In genomic region chr19:57946316-57946715, GRCh38 we compare ENCODE assay signal across 1 cellular context.
TF ChIP-seq lines count a peak whose summit lies in the region.

No MANE protein-coding gene starts in this region.

TF ChIP-seq in HepG2, 621 proteins besides CTCF, POLR2A, EP300 and RAD21:
- no peak for TF ChIP-seq ZNF282 (IDR thresholded peaks at IDR 0.05; ENCODE audit: partially characterized antibody)
- TF ChIP-seq TCF7L2 (IDR thresholded peaks at IDR 0.05; ENCODE audit: low read depth, low read length): no peak
- no peak for TF ChIP-seq ZBTB20 (CRISPR knock-in tag; IDR thresholded peaks at IDR 0.05; ENCODE audit: borderline replicate concordance, low read depth)
- TF ChIP-seq MEIS2 (CRISPR knock-in tag; IDR thresholded peaks at IDR 0.05): no peak
- TF ChIP-seq IRF1 (CRISPR knock-in tag; IDR thresholded peaks at IDR 0.05; ENCODE audit: low read depth): no peak
- TF ChIP-seq, protein P1, sequence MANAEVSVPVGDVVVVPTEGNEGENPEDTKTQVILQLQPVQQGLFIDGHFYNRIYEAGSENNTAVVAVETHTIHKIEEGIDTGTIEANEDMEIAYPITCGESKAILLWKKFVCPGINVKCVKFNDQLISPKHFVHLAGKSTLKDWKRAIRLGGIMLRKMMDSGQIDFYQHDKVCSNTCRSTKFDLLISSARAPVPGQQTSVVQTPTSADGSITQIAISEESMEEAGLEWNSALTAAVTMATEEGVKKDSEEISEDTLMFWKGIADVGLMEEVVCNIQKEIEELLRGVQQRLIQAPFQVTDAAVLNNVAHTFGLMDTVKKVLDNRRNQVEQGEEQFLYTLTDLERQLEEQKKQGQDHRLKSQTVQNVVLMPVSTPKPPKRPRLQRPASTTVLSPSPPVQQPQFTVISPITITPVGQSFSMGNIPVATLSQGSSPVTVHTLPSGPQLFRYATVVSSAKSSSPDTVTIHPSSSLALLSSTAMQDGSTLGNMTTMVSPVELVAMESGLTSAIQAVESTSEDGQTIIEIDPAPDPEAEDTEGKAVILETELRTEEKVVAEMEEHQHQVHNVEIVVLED (CRISPR knock-in tag; IDR thresholded peaks at IDR 0.05; ENCODE audit: borderline replicate concordance): no peak
- no peak for TF ChIP-seq ZFYVE20 (CRISPR knock-in tag; IDR thresholded peaks at IDR 0.05; ENCODE audit: borderline replicate concordance, low read depth)
- TF ChIP-seq ZNF724P (CRISPR knock-in tag; IDR thresholded peaks at IDR 0.05; ENCODE audit: borderline replicate concordance): no peak
- no peak for TF ChIP-seq KLF6 (CRISPR knock-in tag; IDR thresholded peaks at IDR 0.05)
